In genomic region chr3:13499246-13499645, GRCh38 we compare ENCODE assay signal across 5 cellular contexts. TPM values are rescaled to one million over a fixed set of nuclear protein-coding genes. Genes with fewer than 3 reads are reported as not detected.
"Had no signal": no experiment of that assay in that cellular context is flagged by ENCODE, and none has a peak within 500 bp of the region (broad histone marks: within the 10 kb centered on the region; RNA-seq: fewer than 3 reads in every experiment).

No MANE protein-coding gene starts in this region.

RNA-seq across cellular contexts. Expression of gene FBLN2, which starts 49.7 kb away (rescaled TPM):
- total RNA-seq: activated CD4-positive, alpha-beta memory T cell treated with anti-CD3 and anti-CD28 coated beads for 36 hours; activated CD4-positive, alpha-beta T cell treated with anti-CD3 and anti-CD28 coated beads, Interleukin-2, amount 10 ng/mL, durations not matched to agents 24 days and 14 days; activated naive CD4-positive, alpha-beta T cell treated with anti-CD3 and anti-CD28 coated beads for 36 hours; activated naive CD4-positive, alpha-beta T cell treated with anti-CD3 and anti-CD28 coated beads, Interleukin-2, amount 50 U/mL, for 72 hours; activated T-helper 1 cell treated with anti-CD3 and anti-CD28 coated beads, Interleukin-12 subunit alpha, Interleukin-12 subunit beta, Interleukin-2, Interleukin-4 antibody, amounts not matched to agents 30 ng/mL and 10 ng/mL and 1 ng/mL, durations not matched to agents 14 hours and 24 hours and 36 hours had no signal
